In the genomic region with DNA sequence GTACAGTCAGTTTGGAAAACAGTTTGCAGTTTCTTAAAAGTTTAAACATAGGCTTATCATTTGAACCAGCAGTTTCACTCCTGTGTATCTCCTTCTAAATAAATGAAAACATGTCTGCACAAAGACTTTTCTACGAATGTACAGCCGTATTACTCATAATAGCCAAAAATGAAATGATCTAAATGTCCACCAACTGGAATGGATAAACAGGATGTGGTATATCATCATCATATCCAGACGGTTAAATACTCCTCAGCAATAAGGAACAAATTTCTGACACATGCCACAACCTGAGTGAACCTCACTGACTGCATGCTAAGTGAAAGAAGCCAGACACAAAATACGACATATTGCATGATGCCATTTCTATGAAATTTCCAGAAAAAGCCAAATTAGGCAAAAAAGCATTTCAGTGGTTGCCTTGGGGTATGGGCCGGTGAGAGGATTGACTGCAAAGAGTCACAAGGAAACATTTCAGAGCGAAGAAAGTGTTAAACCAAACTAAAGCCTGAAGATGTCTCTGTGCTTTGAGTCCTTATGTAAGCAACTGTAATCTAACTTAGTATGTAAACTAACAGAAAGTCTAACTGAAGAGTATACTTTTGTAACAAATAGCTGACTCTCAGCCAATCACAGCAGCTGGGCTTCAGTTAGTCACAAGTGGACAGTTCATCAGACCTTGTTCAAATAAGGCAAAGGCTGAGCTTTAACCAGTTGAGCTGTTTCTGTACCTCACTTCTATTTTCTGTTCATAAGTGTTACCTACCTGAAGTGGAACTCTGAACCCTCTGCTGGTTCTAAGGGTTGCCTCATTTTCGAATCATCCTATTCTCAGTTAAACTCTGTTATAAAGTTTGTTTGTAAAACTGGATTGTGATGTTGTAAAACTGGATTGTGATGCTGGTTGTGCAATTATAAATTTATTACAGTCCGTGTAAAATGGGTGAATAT, we compare ENCODE assay signal across 1 cellular context.
TF ChIP-seq lines count a peak whose summit lies in the region.

No MANE protein-coding gene starts in this region.

TF ChIP-seq in HepG2, 621 proteins besides CTCF, POLR2A, EP300 and RAD21 (continued from another document and continues in another):
- TF ChIP-seq, protein P1, sequence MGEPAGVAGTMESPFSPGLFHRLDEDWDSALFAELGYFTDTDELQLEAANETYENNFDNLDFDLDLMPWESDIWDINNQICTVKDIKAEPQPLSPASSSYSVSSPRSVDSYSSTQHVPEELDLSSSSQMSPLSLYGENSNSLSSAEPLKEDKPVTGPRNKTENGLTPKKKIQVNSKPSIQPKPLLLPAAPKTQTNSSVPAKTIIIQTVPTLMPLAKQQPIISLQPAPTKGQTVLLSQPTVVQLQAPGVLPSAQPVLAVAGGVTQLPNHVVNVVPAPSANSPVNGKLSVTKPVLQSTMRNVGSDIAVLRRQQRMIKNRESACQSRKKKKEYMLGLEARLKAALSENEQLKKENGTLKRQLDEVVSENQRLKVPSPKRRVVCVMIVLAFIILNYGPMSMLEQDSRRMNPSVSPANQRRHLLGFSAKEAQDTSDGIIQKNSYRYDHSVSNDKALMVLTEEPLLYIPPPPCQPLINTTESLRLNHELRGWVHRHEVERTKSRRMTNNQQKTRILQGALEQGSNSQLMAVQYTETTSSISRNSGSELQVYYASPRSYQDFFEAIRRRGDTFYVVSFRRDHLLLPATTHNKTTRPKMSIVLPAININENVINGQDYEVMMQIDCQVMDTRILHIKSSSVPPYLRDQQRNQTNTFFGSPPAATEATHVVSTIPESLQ (CRISPR knock-in tag; conservative IDR thresholded peaks at IDR 0.05) = no peak
- TF ChIP-seq, protein P2, sequence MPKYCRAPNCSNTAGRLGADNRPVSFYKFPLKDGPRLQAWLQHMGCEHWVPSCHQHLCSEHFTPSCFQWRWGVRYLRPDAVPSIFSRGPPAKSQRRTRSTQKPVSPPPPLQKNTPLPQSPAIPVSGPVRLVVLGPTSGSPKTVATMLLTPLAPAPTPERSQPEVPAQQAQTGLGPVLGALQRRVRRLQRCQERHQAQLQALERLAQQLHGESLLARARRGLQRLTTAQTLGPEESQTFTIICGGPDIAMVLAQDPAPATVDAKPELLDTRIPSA (CRISPR knock-in tag; IDR thresholded peaks at IDR 0.05; ENCODE audit: borderline replicate concordance) = no peak
- TF ChIP-seq ZNF30 (CRISPR knock-in tag; IDR thresholded peaks at IDR 0.05) (no peak), SRSF9 (IDR thresholded peaks at IDR 0.05; ENCODE audit: borderline replicate concordance, insufficient read depth, low read depth, low read length, poor library complexity, severe bottlenecking) (no peak), SRY (CRISPR knock-in tag; IDR thresholded peaks at IDR 0.05) (no peak), FOXM1 (CRISPR knock-in tag; IDR thresholded peaks at IDR 0.05) (peak; percentile 46; the same call in 1 of the 2 replicates), KDM2A (CRISPR knock-in tag; IDR thresholded peaks at IDR 0.05; ENCODE audit: borderline replicate concordance, low read depth) (no peak), SP4 (CRISPR knock-in tag; IDR thresholded peaks at IDR 0.05) (no peak), ZNF101 (CRISPR knock-in tag; IDR thresholded peaks at IDR 0.05; ENCODE audit: borderline replicate concordance, low read depth) (no peak), HDAC2 (CRISPR knock-in tag; IDR thresholded peaks at IDR 0.05) (peak; percentile 41; the same call in 1 of the 2 replicates), SRSF1 (optimal IDR thresholded peaks at IDR 0.05; ENCODE audit: low read depth, low read length) (no peak), TRIM24 (CRISPR knock-in tag; IDR thresholded peaks at IDR 0.05) (no peak), PHF5A (CRISPR knock-in tag; IDR thresholded peaks at IDR 0.05; ENCODE audit: low read depth, unreplicated experiment) (no peak), MAFK (conservative IDR thresholded peaks at IDR 0.05 in 1 of 2, IDR thresholded peaks at IDR 0.05 in 1 of 2; ENCODE audit: low read length in 2 of 2) (peak; percentile 66 to 87; a peak in 3 of 4 replicates), SIX1 (CRISPR knock-in tag; IDR thresholded peaks at IDR 0.05; ENCODE audit: borderline replicate concordance) (0 out of 2 replicates have a peak, but pooled peaks have one; percentile 44), ARHGAP35 (CRISPR knock-in tag; IDR thresholded peaks at IDR 0.05; ENCODE audit: borderline replicate concordance) (no peak), ESRRA (CRISPR knock-in tag; IDR thresholded peaks at IDR 0.05; ENCODE audit: low read depth) (no peak), TP53 (CRISPR knock-in tag; conservative IDR thresholded peaks at IDR 0.05) (no peak), NCOA2 (CRISPR knock-in tag; IDR thresholded peaks at IDR 0.05) (peak; percentile 64; the same call in 1 of the 2 replicates), ZNF207 (IDR thresholded peaks at IDR 0.05; ENCODE audit: borderline replicate concordance) (no peak), NR2F2 (IDR thresholded peaks at IDR 0.05; ENCODE audit: borderline replicate concordance, low read depth) (no peak), MED1 (CRISPR knock-in tag; IDR thresholded peaks at IDR 0.05) (peak; percentile 77), ZNF660 (CRISPR knock-in tag; IDR thresholded peaks at IDR 0.05; ENCODE audit: borderline replicate concordance, low read depth) (no peak), ZNF234 (CRISPR knock-in tag; conservative IDR thresholded peaks at IDR 0.05) (no peak), ZNF891 (CRISPR knock-in tag; IDR thresholded peaks at IDR 0.05) (no peak), RBAK (CRISPR knock-in tag; IDR thresholded peaks at IDR 0.05) (no peak), MED13 (CRISPR knock-in tag; IDR thresholded peaks at IDR 0.05) (no peak), ZNF562 (CRISPR knock-in tag; IDR thresholded peaks at IDR 0.05; ENCODE audit: borderline replicate concordance) (no peak), ZNF260 (CRISPR knock-in tag; IDR thresholded peaks at IDR 0.05; ENCODE audit: borderline replicate concordance, low read depth) (no peak), ZNF674 (CRISPR knock-in tag; IDR thresholded peaks at IDR 0.05; ENCODE audit: low read depth) (no peak), RORA (CRISPR knock-in tag; IDR thresholded peaks at IDR 0.05) (no peak), JUND (CRISPR knock-in tag; IDR thresholded peaks at IDR 0.05) (no peak), ZNF256 (CRISPR knock-in tag; conservative IDR thresholded peaks at IDR 0.05) (no peak), IRX3 (CRISPR knock-in tag; IDR thresholded peaks at IDR 0.05; ENCODE audit: borderline replicate concordance, low read depth) (no peak), CHD2 (IDR thresholded peaks at IDR 0.05; ENCODE audit: low read depth, low read length) (no peak), NONO (IDR thresholded peaks at IDR 0.05) (no peak), NONO (CRISPR knock-in tag; conservative IDR thresholded peaks at IDR 0.05) (no peak)
- TF ChIP-seq, protein P3, sequence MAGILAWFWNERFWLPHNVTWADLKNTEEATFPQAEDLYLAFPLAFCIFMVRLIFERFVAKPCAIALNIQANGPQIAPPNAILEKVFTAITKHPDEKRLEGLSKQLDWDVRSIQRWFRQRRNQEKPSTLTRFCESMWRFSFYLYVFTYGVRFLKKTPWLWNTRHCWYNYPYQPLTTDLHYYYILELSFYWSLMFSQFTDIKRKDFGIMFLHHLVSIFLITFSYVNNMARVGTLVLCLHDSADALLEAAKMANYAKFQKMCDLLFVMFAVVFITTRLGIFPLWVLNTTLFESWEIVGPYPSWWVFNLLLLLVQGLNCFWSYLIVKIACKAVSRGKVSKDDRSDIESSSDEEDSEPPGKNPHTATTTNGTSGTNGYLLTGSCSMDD (CRISPR knock-in tag; IDR thresholded peaks at IDR 0.05) = no peak
- TF ChIP-seq, protein P4, sequence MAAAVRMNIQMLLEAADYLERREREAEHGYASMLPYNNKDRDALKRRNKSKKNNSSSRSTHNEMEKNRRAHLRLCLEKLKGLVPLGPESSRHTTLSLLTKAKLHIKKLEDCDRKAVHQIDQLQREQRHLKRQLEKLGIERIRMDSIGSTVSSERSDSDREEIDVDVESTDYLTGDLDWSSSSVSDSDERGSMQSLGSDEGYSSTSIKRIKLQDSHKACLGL (CRISPR knock-in tag; IDR thresholded peaks at IDR 0.05) = no peak
- TF ChIP-seq, protein P5, sequence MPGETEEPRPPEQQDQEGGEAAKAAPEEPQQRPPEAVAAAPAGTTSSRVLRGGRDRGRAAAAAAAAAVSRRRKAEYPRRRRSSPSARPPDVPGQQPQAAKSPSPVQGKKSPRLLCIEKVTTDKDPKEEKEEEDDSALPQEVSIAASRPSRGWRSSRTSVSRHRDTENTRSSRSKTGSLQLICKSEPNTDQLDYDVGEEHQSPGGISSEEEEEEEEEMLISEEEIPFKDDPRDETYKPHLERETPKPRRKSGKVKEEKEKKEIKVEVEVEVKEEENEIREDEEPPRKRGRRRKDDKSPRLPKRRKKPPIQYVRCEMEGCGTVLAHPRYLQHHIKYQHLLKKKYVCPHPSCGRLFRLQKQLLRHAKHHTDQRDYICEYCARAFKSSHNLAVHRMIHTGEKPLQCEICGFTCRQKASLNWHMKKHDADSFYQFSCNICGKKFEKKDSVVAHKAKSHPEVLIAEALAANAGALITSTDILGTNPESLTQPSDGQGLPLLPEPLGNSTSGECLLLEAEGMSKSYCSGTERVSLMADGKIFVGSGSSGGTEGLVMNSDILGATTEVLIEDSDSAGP (CRISPR knock-in tag; IDR thresholded peaks at IDR 0.05; ENCODE audit: borderline replicate concordance) = no peak
- TF ChIP-seq, protein P6, sequence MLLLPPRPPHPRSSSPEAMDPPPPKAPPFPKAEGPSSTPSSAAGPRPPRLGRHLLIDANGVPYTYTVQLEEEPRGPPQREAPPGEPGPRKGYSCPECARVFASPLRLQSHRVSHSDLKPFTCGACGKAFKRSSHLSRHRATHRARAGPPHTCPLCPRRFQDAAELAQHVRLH (CRISPR knock-in tag; IDR thresholded peaks at IDR 0.05; ENCODE audit: borderline replicate concordance, low read depth) = no peak; the same call in 1 of the 2 replicates
- TF ChIP-seq, protein P7, sequence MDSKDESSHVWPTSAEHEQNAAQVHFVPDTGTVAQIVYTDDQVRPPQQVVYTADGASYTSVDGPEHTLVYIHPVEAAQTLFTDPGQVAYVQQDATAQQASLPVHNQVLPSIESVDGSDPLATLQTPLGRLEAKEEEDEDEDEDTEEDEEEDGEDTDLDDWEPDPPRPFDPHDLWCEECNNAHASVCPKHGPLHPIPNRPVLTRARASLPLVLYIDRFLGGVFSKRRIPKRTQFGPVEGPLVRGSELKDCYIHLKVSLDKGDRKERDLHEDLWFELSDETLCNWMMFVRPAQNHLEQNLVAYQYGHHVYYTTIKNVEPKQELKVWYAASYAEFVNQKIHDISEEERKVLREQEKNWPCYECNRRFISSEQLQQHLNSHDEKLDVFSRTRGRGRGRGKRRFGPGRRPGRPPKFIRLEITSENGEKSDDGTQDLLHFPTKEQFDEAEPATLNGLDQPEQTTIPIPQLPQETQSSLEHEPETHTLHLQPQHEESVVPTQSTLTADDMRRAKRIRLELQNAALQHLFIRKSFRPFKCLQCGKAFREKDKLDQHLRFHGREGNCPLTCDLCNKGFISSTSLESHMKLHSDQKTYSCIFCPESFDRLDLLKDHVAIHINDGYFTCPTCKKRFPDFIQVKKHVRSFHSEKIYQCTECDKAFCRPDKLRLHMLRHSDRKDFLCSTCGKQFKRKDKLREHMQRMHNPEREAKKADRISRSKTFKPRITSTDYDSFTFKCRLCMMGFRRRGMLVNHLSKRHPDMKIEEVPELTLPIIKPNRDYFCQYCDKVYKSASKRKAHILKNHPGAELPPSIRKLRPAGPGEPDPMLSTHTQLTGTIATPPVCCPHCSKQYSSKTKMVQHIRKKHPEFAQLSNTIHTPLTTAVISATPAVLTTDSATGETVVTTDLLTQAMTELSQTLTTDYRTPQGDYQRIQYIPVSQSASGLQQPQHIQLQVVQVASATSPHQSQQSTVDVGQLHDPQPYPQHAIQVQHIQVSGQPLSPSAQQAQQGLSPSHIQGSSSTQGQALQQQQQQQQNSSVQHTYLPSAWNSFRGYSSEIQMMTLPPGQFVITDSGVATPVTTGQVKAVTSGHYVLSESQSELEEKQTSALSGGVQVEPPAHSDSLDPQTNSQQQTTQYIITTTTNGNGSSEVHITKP (CRISPR knock-in tag; IDR thresholded peaks at IDR 0.05; ENCODE audit: low read depth) = no peak
- TF ChIP-seq, protein P8, sequence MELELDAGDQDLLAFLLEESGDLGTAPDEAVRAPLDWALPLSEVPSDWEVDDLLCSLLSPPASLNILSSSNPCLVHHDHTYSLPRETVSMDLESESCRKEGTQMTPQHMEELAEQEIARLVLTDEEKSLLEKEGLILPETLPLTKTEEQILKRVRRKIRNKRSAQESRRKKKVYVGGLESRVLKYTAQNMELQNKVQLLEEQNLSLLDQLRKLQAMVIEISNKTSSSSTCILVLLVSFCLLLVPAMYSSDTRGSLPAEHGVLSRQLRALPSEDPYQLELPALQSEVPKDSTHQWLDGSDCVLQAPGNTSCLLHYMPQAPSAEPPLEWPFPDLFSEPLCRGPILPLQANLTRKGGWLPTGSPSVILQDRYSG (CRISPR knock-in tag; IDR thresholded peaks at IDR 0.05) = 0 out of 2 replicates have a peak, but pooled peaks have one; percentile 12
